ENCODE assay signal across 12 cellular contexts in the genomic region with DNA sequence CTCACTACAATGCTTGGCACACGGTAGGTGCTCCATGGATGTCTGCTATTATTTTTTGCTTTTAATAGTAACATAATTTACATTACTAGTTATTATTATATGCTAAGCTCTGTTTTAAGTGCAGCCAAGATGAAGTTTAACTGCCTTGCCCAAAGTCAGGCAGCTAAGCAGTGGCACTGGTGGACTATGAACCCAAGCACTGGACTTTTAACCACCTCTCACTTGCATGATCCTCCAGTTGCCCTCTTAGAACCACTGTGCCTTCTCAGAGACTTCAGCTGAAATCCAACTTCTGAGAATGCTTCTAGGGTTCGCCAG. TPM values are rescaled to one million over a fixed set of nuclear protein-coding genes. Genes with fewer than 3 reads are reported as not detected.
DNase-seq lines count a peak whose midpoint lies in the region; ATAC-seq and TF ChIP-seq lines count a peak whose summit lies in the region.
"Had no signal": no experiment of that assay in that cellular context is flagged by ENCODE, and none has a peak within 500 bp of the region (broad histone marks: within the 10 kb centered on the region; RNA-seq: fewer than 3 reads in every experiment).

No MANE protein-coding gene starts in this region.

- no peak for TF ChIP-seq CTCF in progenitor cell of endocrine pancreas (IDR thresholded peaks at IDR 0.05; ENCODE audit: unreplicated experiment)
- TF ChIP-seq CTCF in foreskin keratinocyte (conservative IDR thresholded peaks at IDR 0.05): no peak

- peak overlapping the region; percentile 99 for H3K4me3 Mint-ChIP-seq in activated CD4-positive, alpha-beta T cell treated with anti-CD3 and anti-CD28 coated beads for 36 hours
- H3K4me3 Mint-ChIP-seq in T-cell (peak overlapping the region in 2 of 3 donors; percentile 53 to 98), progenitor cell of endocrine pancreas (ENCODE audit: low read depth) (peak overlapping the region; percentile 99)
- H3K4me3 Mint-ChIP-seq in dendritic cell treated with granulocyte-macrophage colony-stimulating factor and Interleukin-4, amounts not matched to agents 40 ng/mL and 50 ng/mL, for 4 days: peak overlapping the region; percentile 17

- H3K4me1 Mint-ChIP-seq in activated CD4-positive, alpha-beta T cell treated with anti-CD3 and anti-CD28 coated beads for 36 hours: peaks cover 15% of the 10 kb centered on the region
- H3K4me1 Mint-ChIP-seq in T-cell (peaks cover 30 to 34% (median 33%) of the 10 kb centered on the region in 3 donors), progenitor cell of endocrine pancreas (ENCODE audit: low read depth) (peaks cover 15% of the 10 kb centered on the region)
- peaks cover 26% of the 10 kb centered on the region for H3K4me1 Mint-ChIP-seq in dendritic cell treated with granulocyte-macrophage colony-stimulating factor and Interleukin-4, amounts not matched to agents 40 ng/mL and 50 ng/mL, for 4 days (ENCODE audit: low read depth)

- CTCF ChIA-PET in activated CD4-positive, alpha-beta T cell treated with anti-CD3 and anti-CD28 coated beads for 36 hours (lab: Charles Lee): no interaction called here
- CTCF ChIA-PET in T-cell (lab: Charles Lee): no interaction called here
- CTCF ChIA-PET in HEK293T (lab: Yijun Ruan, JAX): no interaction called here

- ATAC-seq in activated CD4-positive, alpha-beta T cell treated with anti-CD3 and anti-CD28 coated beads for 36 hours: no peak
- ATAC-seq in T-cell (replicated peaks in 1 of 4) (no peak), foreskin keratinocyte (no peak)

- H3K9me3 Mint-ChIP-seq in activated CD4-positive, alpha-beta T cell treated with anti-CD3 and anti-CD28 coated beads for 36 hours (ENCODE audit: low read depth): no peaks in the 10 kb centered on the region
- H3K9me3 Mint-ChIP-seq in T-cell: no peaks in the 10 kb centered on the region
- H3K9me3 Mint-ChIP-seq in dendritic cell treated with granulocyte-macrophage colony-stimulating factor and Interleukin-4, amounts not matched to agents 40 ng/mL and 50 ng/mL, for 4 days: no peaks in the 10 kb centered on the region
- H3K9me3 Mint-ChIP-seq in progenitor cell of endocrine pancreas (ENCODE audit: low read depth): no peaks in the 10 kb centered on the region

- no peaks in the 10 kb centered on the region for H3K27me3 ChIP-seq in foreskin keratinocyte
- H3K27me3 ChIP-seq: ascending aorta, tibial nerve had no signal

- intact Hi-C loops in activated CD4-positive, alpha-beta T cell treated with anti-CD3 and anti-CD28 coated beads for 36 hours (cut with DNase I, micrococcal nuclease): no loop called here
- intact Hi-C loops in dendritic cell treated with granulocyte-macrophage colony-stimulating factor and Interleukin-4, amounts not matched to agents 40 ng/mL and 50 ng/mL, for 4 days (cut with micrococcal nuclease): no loop called here

- H3K36me3 Mint-ChIP-seq in activated CD4-positive, alpha-beta T cell treated with anti-CD3 and anti-CD28 coated beads for 36 hours (ENCODE audit: low read depth): peaks cover 38% of the 10 kb centered on the region
- H3K36me3 Mint-ChIP-seq in T-cell (peaks cover 19% of the 10 kb centered on the region), progenitor cell of endocrine pancreas (ENCODE audit: insufficient read depth) (peaks cover 6% of the 10 kb centered on the region)
- peaks cover 40% of the 10 kb centered on the region for H3K36me3 Mint-ChIP-seq in dendritic cell treated with granulocyte-macrophage colony-stimulating factor and Interleukin-4, amounts not matched to agents 40 ng/mL and 50 ng/mL, for 4 days (ENCODE audit: low read depth)

- POLR2A ChIA-PET in activated CD4-positive, alpha-beta T cell treated with anti-CD3 and anti-CD28 coated beads for 36 hours (lab: Charles Lee): interaction anchor here (0.6 to 0.7 kb wide), 4 partner anchors 8 to 872 kb away, joined by 3 to 5 read pairs (median 3); no protein-coding TSS in a partner anchor
- POLR2A ChIA-PET in T-cell (lab: Charles Lee) (interaction anchor here in 1 of 2 donors (0.5 kb wide), 1 partner anchor 411 kb away, joined by 3 read pairs; no protein-coding TSS in a partner anchor), HEK293T (lab: Yijun Ruan, JAX) (interaction anchor here (1.4 kb wide), 1 partner anchor 19 kb away, joined by 3 read pairs; no protein-coding TSS in a partner anchor)

- DNase-seq in activated CD4-positive, alpha-beta T cell treated with anti-CD3 and anti-CD28 coated beads for 36 hours: no peak
- no peak for DNase-seq in activated CD4-positive, alpha-beta T cell treated with anti-CD3 and anti-CD28 coated beads, Interleukin-2, amount 50 U/mL, for 4 hours
- DNase-seq in T-cell (no peak), progenitor cell of endocrine pancreas (ENCODE audit: low spot score, unreplicated experiment) (no peak), iPS-NIHi7 (ENCODE audit: extremely low spot score) (no peak), foreskin keratinocyte (no peak), HEK293T (ENCODE audit: extremely low spot score) (no peak)
- DNase-seq: activated CD8-positive, alpha-beta memory T cell treated with anti-CD3 and anti-CD28 coated beads, Interleukin-2, amount 50 U/mL, for 48 hours; DMS153 had no signal

- H3K27ac ChIP-seq in foreskin keratinocyte: no peak overlapping the region
- H3K27ac ChIP-seq: ascending aorta, tibial nerve had no signal

- peaks cover 15% of the 10 kb centered on the region for H3K4me1 ChIP-seq in foreskin keratinocyte

- no peak overlapping the region for H3K27ac Mint-ChIP-seq in activated CD4-positive, alpha-beta T cell treated with anti-CD3 and anti-CD28 coated beads for 36 hours
- H3K27ac Mint-ChIP-seq in T-cell (no peak overlapping the region), progenitor cell of endocrine pancreas (no peak overlapping the region)
- peak overlapping the region; percentile 94 for H3K27ac Mint-ChIP-seq in dendritic cell treated with granulocyte-macrophage colony-stimulating factor and Interleukin-4, amounts not matched to agents 40 ng/mL and 50 ng/mL, for 4 days

- H3K27me3 Mint-ChIP-seq in activated CD4-positive, alpha-beta T cell treated with anti-CD3 and anti-CD28 coated beads for 36 hours: no peaks in the 10 kb centered on the region
- H3K27me3 Mint-ChIP-seq in T-cell: no peaks in the 10 kb centered on the region
- no peaks in the 10 kb centered on the region for H3K27me3 Mint-ChIP-seq in dendritic cell treated with granulocyte-macrophage colony-stimulating factor and Interleukin-4, amounts not matched to agents 40 ng/mL and 50 ng/mL, for 4 days
- no peaks in the 10 kb centered on the region for H3K27me3 Mint-ChIP-seq in progenitor cell of endocrine pancreas

TF ChIP-seq in HEK293T, 16 proteins besides CTCF, POLR2A, EP300 and RAD21:
- no peak for TF ChIP-seq FOXK2 (IDR thresholded peaks at IDR 0.05)
- no peak for TF ChIP-seq ELF4 (IDR thresholded peaks at IDR 0.05)
- TF ChIP-seq SP1 (IDR thresholded peaks at IDR 0.05): no peak
- TF ChIP-seq HDGF (IDR thresholded peaks at IDR 0.05; ENCODE audit: borderline replicate concordance): no peak
- no peak for TF ChIP-seq NFRKB (IDR thresholded peaks at IDR 0.05)
- TF ChIP-seq L3MBTL2 (conservative IDR thresholded peaks at IDR 0.05): no peak
- TF ChIP-seq LEF1 (IDR thresholded peaks at IDR 0.05; ENCODE audit: borderline replicate concordance): no peak
- no peak for TF ChIP-seq FOXA1 (IDR thresholded peaks at IDR 0.05)
- no peak for TF ChIP-seq TARDBP (IDR thresholded peaks at IDR 0.05)
- no peak for TF ChIP-seq ZNF384 (IDR thresholded peaks at IDR 0.05)
- no peak for TF ChIP-seq FOXM1 (IDR thresholded peaks at IDR 0.05; ENCODE audit: borderline replicate concordance)
- TF ChIP-seq ARNT (IDR thresholded peaks at IDR 0.05): no peak
- TF ChIP-seq BHLHE40 (IDR thresholded peaks at IDR 0.05; ENCODE audit: borderline replicate concordance): no peak
- TF ChIP-seq PKNOX1 (IDR thresholded peaks at IDR 0.05): no peak
- TF ChIP-seq CTBP1 (IDR thresholded peaks at IDR 0.05; ENCODE audit: borderline replicate concordance): no peak
- TF ChIP-seq SUZ12 (IDR thresholded peaks at IDR 0.05): no peak

RNA-seq across cellular contexts. Expression of gene ZNF207, which starts 1.5 kb away (rescaled TPM):
- total RNA-seq in activated CD4-positive, alpha-beta T cell treated with anti-CD3 and anti-CD28 coated beads for 36 hours: 100 to 1,000 TPM; 197 to 231 TPM
- 100 to 1,000 TPM; 208 to 271 (median 228) TPM for total RNA-seq in T-cell
- total RNA-seq in progenitor cell of endocrine pancreas: 226 and 240 TPM in 2 replicates
- total RNA-seq in foreskin keratinocyte: 185 and 202 TPM in 2 replicates
- 118 and 144 TPM in 2 replicates for polyA plus RNA-seq in foreskin keratinocyte

RNA-seq across cellular contexts. Expression of gene C17orf75, which starts 6.5 kb away (rescaled TPM):
- total RNA-seq in activated CD4-positive, alpha-beta T cell treated with anti-CD3 and anti-CD28 coated beads for 36 hours: 10 to 100 TPM; 21.9 to 34.0 TPM
- total RNA-seq in T-cell: 10 to 100 TPM; 12.2 to 22.0 (median 17.6) TPM
- 39.1 TPM in 2 replicates for total RNA-seq in progenitor cell of endocrine pancreas
- 20.1 and 21.8 TPM in 2 replicates for total RNA-seq in foreskin keratinocyte
- 15.3 and 17.1 TPM in 2 replicates for polyA plus RNA-seq in foreskin keratinocyte

Comparison
In these comparisons a context has a peak if more than half of its experiments do, and no peak if none do; other contexts are left out.
1. H3K4me3 Mint-ChIP-seq: peak in every context shown above with its lines; median percentile 99 in activated CD4-positive, alpha-beta T cell treated with anti-CD3 and anti-CD28 coated beads for 36 hours; 99 in progenitor cell of endocrine pancreas; 76 in T-cell; 17 in dendritic cell treated with granulocyte-macrophage colony-stimulating factor and Interleukin-4, amounts not matched to agents 40 ng/mL and 50 ng/mL, for 4 days.